ENCODE assay signal across 19 cellular contexts in genomic region chr6:34360556-34360955, GRCh38. TPM values are rescaled to one million over a fixed set of nuclear protein-coding genes. Genes with fewer than 3 reads are reported as not detected.
DNase-seq lines count a peak whose midpoint lies in the region; ATAC-seq and TF ChIP-seq lines count a peak whose summit lies in the region.
"Had no signal": no experiment of that assay in that cellular context is flagged by ENCODE, and none has a peak within 500 bp of the region (broad histone marks: within the 10 kb centered on the region; RNA-seq: fewer than 3 reads in every experiment).

No MANE protein-coding gene starts in this region.

- H3K4me2 ChIP-seq in Karpas-422 (ENCODE audit: low read depth, low read length, poor library complexity, severe bottlenecking) (no peak overlapping the region), mammary epithelial cell (ENCODE audit: insufficient read depth, low read depth, low read length) (peak overlapping the region; percentile 23), mesenchymal stem cell (ENCODE audit: low read length, poor library complexity, severe bottlenecking) (peak overlapping the region; percentile 9)
- H3K4me2 ChIP-seq: PC-9 had no signal

- H3K27me3 Mint-ChIP-seq in activated CD8-positive, alpha-beta memory T cell treated with anti-CD3 and anti-CD28 coated beads, Interleukin-2, amount 10 ng/mL, durations not matched to agents 7 days and 5 days, result no peaks in the 10 kb centered on the region
- H3K27me3 Mint-ChIP-seq: activated naive CD4-positive, alpha-beta T cell treated with anti-CD3 and anti-CD28 coated beads, Interleukin-2, amount 50 U/mL, for 24 hours had no signal

- H3K4me1 Mint-ChIP-seq in activated CD8-positive, alpha-beta memory T cell treated with anti-CD3 and anti-CD28 coated beads, Interleukin-2, amount 10 ng/mL, durations not matched to agents 7 days and 5 days, result peaks cover 25% of the 10 kb centered on the region

- H2AFZ ChIP-seq in Karpas-422 (ENCODE audit: low read length) (no peak overlapping the region), mammary epithelial cell (ENCODE audit: low read depth, low read length) (no peak overlapping the region), mesenchymal stem cell (ENCODE audit: low read depth, low read length) (no peak overlapping the region)
- H2AFZ ChIP-seq: PC-9 had no signal

- H3K9me3 ChIP-seq in Karpas-422 (ENCODE audit: low read length) (no peaks in the 10 kb centered on the region), mammary epithelial cell (replicated peaks; ENCODE audit: insufficient read depth, low read length) (no peaks in the 10 kb centered on the region), mesenchymal stem cell (ENCODE audit: control insufficient read depth, low read length) (no peaks in the 10 kb centered on the region), uterus (no peaks in the 10 kb centered on the region)
- H3K9me3 ChIP-seq: BE2C, colonic mucosa had no signal

- ATAC-seq in activated CD8-positive, alpha-beta memory T cell treated with anti-CD3 and anti-CD28 coated beads, Interleukin-2, amount 10 ng/mL, durations not matched to agents 7 days and 5 days, result no peak
- ATAC-seq: GM12878 had no signal

- H3K36me3 ChIP-seq in Karpas-422 (ENCODE audit: insufficient read depth, low read length), result no peaks in the 10 kb centered on the region
- no peaks in the 10 kb centered on the region for H3K36me3 ChIP-seq in mammary epithelial cell (ENCODE audit: insufficient read depth, low read length)
- no peaks in the 10 kb centered on the region for H3K36me3 ChIP-seq in mesenchymal stem cell (ENCODE audit: control insufficient read depth in 1 of 2, insufficient read depth in 2 of 2, low read depth in 1 of 2, low read length in 2 of 2)
- H3K36me3 ChIP-seq in uterus, result no peaks in the 10 kb centered on the region
- H3K36me3 ChIP-seq: BE2C, colonic mucosa had no signal

- no peak overlapping the region for H2BK5ac ChIP-seq in mesenchymal stem cell (ENCODE audit: low read depth, low read length, poor library complexity, severe bottlenecking)

- no peak overlapping the region for H4K8ac ChIP-seq in mesenchymal stem cell (ENCODE audit: low read length)

- H3K79me1 ChIP-seq in mesenchymal stem cell (replicated peaks; ENCODE audit: low read length, poor library complexity, severe bottlenecking), result peaks cover 7% of the 10 kb centered on the region

- WGBS in mammary epithelial cell (ENCODE audit: low coverage, missing lambda C conversion rate), result 100% methylated on average over 2 of the region's 2 CpGs
- WGBS in mesenchymal stem cell, result 100% methylated on average over 2 of the region's 2 CpGs

- no peak overlapping the region for H3K27ac Mint-ChIP-seq in activated CD8-positive, alpha-beta memory T cell treated with anti-CD3 and anti-CD28 coated beads, Interleukin-2, amount 10 ng/mL, durations not matched to agents 7 days and 5 days
- H3K27ac Mint-ChIP-seq: activated naive CD4-positive, alpha-beta T cell treated with anti-CD3 and anti-CD28 coated beads, Interleukin-2, amount 50 U/mL, for 24 hours had no signal

- peaks cover 2% of the 10 kb centered on the region for H3K36me3 Mint-ChIP-seq in activated CD8-positive, alpha-beta memory T cell treated with anti-CD3 and anti-CD28 coated beads, Interleukin-2, amount 10 ng/mL, durations not matched to agents 7 days and 5 days
- H3K36me3 Mint-ChIP-seq: activated naive CD4-positive, alpha-beta T cell treated with anti-CD3 and anti-CD28 coated beads, Interleukin-2, amount 50 U/mL, for 24 hours had no signal

- in situ Hi-C loops in mammary epithelial cell (cut with MboI; ENCODE audit: low sequenced_read_pairs in 2 of 2), result no loop called here

- no peak overlapping the region for H3K4me3 Mint-ChIP-seq in activated CD8-positive, alpha-beta memory T cell treated with anti-CD3 and anti-CD28 coated beads, Interleukin-2, amount 10 ng/mL, durations not matched to agents 7 days and 5 days
- H3K4me3 Mint-ChIP-seq: activated naive CD4-positive, alpha-beta T cell treated with anti-CD3 and anti-CD28 coated beads, Interleukin-2, amount 50 U/mL, for 24 hours; neural crest cell had no signal

- no peak overlapping the region for H2BK15ac ChIP-seq in mesenchymal stem cell (ENCODE audit: low read depth, poor library complexity, severe bottlenecking)

- H4K91ac ChIP-seq in mesenchymal stem cell (ENCODE audit: low read length), result no peak overlapping the region

- DNase-seq in AG08396 (ENCODE audit: low spot score) (peak; percentile 24), Karpas-422 (no peak), mammary epithelial cell (no peak), mesenchymal stem cell (peak; percentile 81), NCI-H1092 (lab: John Stamatoyannopoulos, UW) (no peak), uterus (no peak), caudate nucleus (lab: John Stamatoyannopoulos, UW) (no peak)
- DNase-seq in activated CD8-positive, alpha-beta memory T cell treated with anti-CD3 and anti-CD28 coated beads, Interleukin-2, amount 10 ng/mL, durations not matched to agents 7 days and 5 days, result no peak
- DNase-seq: activated CD8-positive, alpha-beta memory T cell treated with anti-CD3 and anti-CD28 coated beads, Interleukin-2, amount 50 U/mL, for 4 hours; BE2C; colonic mucosa; erythroblast; NCI-H510A; PC-9; SW 1271 had no signal

- no TSS peak for BruUV-seq in mammary epithelial cell (replicated peaks; lab: Mats Ljungman, UMichigan)

- peak overlapping the region in 1 of 2 experiments; percentile 21 for H3K18ac ChIP-seq in mesenchymal stem cell (ENCODE audit: low read depth in 1 of 2, low read length in 2 of 2)

- TF ChIP-seq CTCF in mammary epithelial cell (conservative IDR thresholded peaks at IDR 0.05 in 1 of 2, IDR thresholded peaks at IDR 0.05 in 1 of 2; ENCODE audit: extremely low read depth in 1 of 2, insufficient read depth in 1 of 2, low read depth in 1 of 2, low read length in 2 of 2), result no peak
- no peak for TF ChIP-seq CTCF in uterus (IDR thresholded peaks at IDR 0.05)

- intact Hi-C loops in mammary epithelial cell (cut with micrococcal nuclease), result no loop called here
- intact Hi-C loops in uterus (cut with DNase I; ENCODE audit: low total_unique reads), result no loop called here

- no peak overlapping the region for H3K4ac ChIP-seq in mesenchymal stem cell (ENCODE audit: low read depth in 1 of 2, low read length in 2 of 2)

- H3K4me1 ChIP-seq in Karpas-422 (ENCODE audit: low read length) (peaks cover 86% of the 10 kb centered on the region), mammary epithelial cell (ENCODE audit: insufficient read depth, low read length) (peaks cover 20% of the 10 kb centered on the region), mesenchymal stem cell (ENCODE audit: control insufficient read depth, insufficient read depth, low read depth, low read length) (peaks cover 13% of the 10 kb centered on the region), uterus (no peaks in the 10 kb centered on the region)
- H3K4me1 ChIP-seq: colonic mucosa had no signal

- no peaks in the 10 kb centered on the region for H3K9me2 ChIP-seq in Karpas-422 (replicated peaks; ENCODE audit: insufficient read depth, low read length)

- TF ChIP-seq POLR2A in uterus (IDR thresholded peaks at IDR 0.05), result no peak

- H2BK120ac ChIP-seq in mesenchymal stem cell (ENCODE audit: low read depth, low read length), result no peak overlapping the region

- H3K14ac ChIP-seq in mesenchymal stem cell (ENCODE audit: low read length in 2 of 2), result no peak overlapping the region

- H3K27me3 ChIP-seq in Karpas-422 (ENCODE audit: low read length) (no peaks in the 10 kb centered on the region), mammary epithelial cell (ENCODE audit: insufficient read depth, low read length) (no peaks in the 10 kb centered on the region), mesenchymal stem cell (ENCODE audit: control insufficient read depth in 1 of 2, insufficient read depth in 1 of 2, low read length in 2 of 2) (no peaks in the 10 kb centered on the region), uterus (no peaks in the 10 kb centered on the region)
- H3K27me3 ChIP-seq: BE2C, colonic mucosa had no signal

- H3K9ac ChIP-seq in Karpas-422 (ENCODE audit: low read length) (no peak overlapping the region), mammary epithelial cell (ENCODE audit: insufficient read depth, low read length) (no peak overlapping the region), mesenchymal stem cell (ENCODE audit: low read length) (no peak overlapping the region)

- H3K79me2 ChIP-seq in Karpas-422 (ENCODE audit: low read length) (peaks cover 82% of the 10 kb centered on the region), mammary epithelial cell (ENCODE audit: insufficient read depth, low read length) (peaks cover 89% of the 10 kb centered on the region)

- no peak overlapping the region for H3K23ac ChIP-seq in mesenchymal stem cell (ENCODE audit: low read length in 2 of 2)

- no peaks in the 10 kb centered on the region for H3K9me3 Mint-ChIP-seq in activated CD8-positive, alpha-beta memory T cell treated with anti-CD3 and anti-CD28 coated beads, Interleukin-2, amount 10 ng/mL, durations not matched to agents 7 days and 5 days (ENCODE audit: low read depth)
- H3K9me3 Mint-ChIP-seq: activated naive CD4-positive, alpha-beta T cell treated with anti-CD3 and anti-CD28 coated beads, Interleukin-2, amount 50 U/mL, for 24 hours; neural crest cell had no signal

- H4K20me1 ChIP-seq in Karpas-422 (ENCODE audit: insufficient read depth, low read depth, low read length) (no peaks in the 10 kb centered on the region; the same call in 1 of the 2 replicates), mammary epithelial cell (ENCODE audit: insufficient read depth, low read length) (no peaks in the 10 kb centered on the region)

- dilution Hi-C loops in mammary epithelial cell (cut with HindIII; ENCODE audit: low sequenced_read_pairs), result no loop called here

- H3K4me3 ChIP-seq in Karpas-422 (ENCODE audit: low read length), result no peak overlapping the region
- no peak overlapping the region for H3K4me3 ChIP-seq in mammary epithelial cell (replicated peaks in 1 of 3; ENCODE audit: insufficient read depth in 1 of 3, low read depth in 2 of 3, low read length in 3 of 3)
- H3K4me3 ChIP-seq in mesenchymal stem cell (ENCODE audit: insufficient read depth in 1 of 2, low read depth in 1 of 2, low read length in 2 of 2), result no peak overlapping the region
- no peak overlapping the region for H3K4me3 ChIP-seq in uterus
- H3K4me3 ChIP-seq: colonic mucosa, GM12878, PC-9, skin epidermis had no signal

- no peak overlapping the region for H2BK12ac ChIP-seq in mesenchymal stem cell (ENCODE audit: low read length in 2 of 2)

- no peak overlapping the region for H2AK5ac ChIP-seq in mesenchymal stem cell (ENCODE audit: low read length, severe bottlenecking)

- H3K27ac ChIP-seq in Karpas-422 (ENCODE audit: low read length) (peak overlapping the region; percentile 97), mammary epithelial cell (ENCODE audit: insufficient read depth, low read depth, low read length) (peak overlapping the region; percentile 35), mesenchymal stem cell (ENCODE audit: low read length, poor library complexity, severe bottlenecking) (peak overlapping the region; percentile 57), uterus (no peak overlapping the region), caudate nucleus (ENCODE audit: low read depth, low read length) (no peak overlapping the region)
- H3K27ac ChIP-seq: colonic mucosa, PC-9, skin epidermis had no signal

- CTCF ChIA-PET in mammary epithelial cell (lab: Charles Lee; ENCODE audit: low non-redundant PET), result no interaction called here
- CTCF ChIA-PET in activated CD8-positive, alpha-beta memory T cell treated with anti-CD3 and anti-CD28 coated beads, Interleukin-2, amount 10 ng/mL, durations not matched to agents 7 days and 5 days (lab: Charles Lee), result interaction anchor here (1.4 kb wide), 1 partner anchor 197 kb away, joined by 3 read pairs; no protein-coding TSS in a partner anchor

RNA-seq across cellular contexts. Expression of gene NUDT3, which starts 31.9 kb away (rescaled TPM):
- 33.7 and 41.7 TPM in 2 replicates for total RNA-seq in Karpas-422 (2014; rRNA removed; shearing (Covaris generic); ENCODE audit: low replicate concordance)
- total RNA-seq in mammary epithelial cell, result 10 to 100 TPM; 17.9 to 20.2 TPM
- polyA plus RNA-seq in mammary epithelial cell, result 13.0 TPM
- 18.3 TPM for polyA minus RNA-seq in mammary epithelial cell
- 20.5 TPM for polyA plus RNA-seq in mesenchymal stem cell (2013, experiment 1 of 2)
- polyA plus RNA-seq in mesenchymal stem cell (2013, experiment 2 of 2), result 20.3 TPM
- 10 to 100 TPM; 15.6 to 58.8 (median 38.2) TPM for total RNA-seq in uterus
- total RNA-seq in activated CD8-positive, alpha-beta memory T cell treated with anti-CD3 and anti-CD28 coated beads, Interleukin-2, amount 10 ng/mL, durations not matched to agents 7 days and 5 days, result 10 to 100 TPM in 1 of 2 experiments, 1 to 10 TPM in 1; 8.6 to 13.4 TPM

Comparison
In these comparisons a context has a peak if more than half of its experiments do, and no peak if none do; other contexts are left out.
1. DNase-seq: peak in AG08396 (single experiment) and mesenchymal stem cell (single experiment); none in Karpas-422 (single experiment), mammary epithelial cell (single experiment), NCI-H1092 (single experiment), uterus (0 of 2), caudate nucleus (0 of 61) and activated CD8-positive, alpha-beta memory T cell treated with anti-CD3 and anti-CD28 coated beads, Interleukin-2, amount 10 ng/mL, durations not matched to agents 7 days and 5 days (single experiment).
2. H3K27ac ChIP-seq: peak in Karpas-422 (single experiment), mammary epithelial cell (single experiment) and mesenchymal stem cell (single experiment); none in uterus (0 of 2) and caudate nucleus (single experiment).